17 cellular contexts compared by ENCODE assay signal in genomic region chr11:12219732-12220131, GRCh38.
A peak's percentile ranks its signal among the peaks of the same experiment; 100 is the strongest.
DNase-seq lines count a peak whose midpoint lies in the region; ATAC-seq, FAIRE-seq and TF ChIP-seq lines count a peak whose summit lies in the region.
"Had no signal": no experiment of that assay in that cellular context is flagged by ENCODE, and none has a peak within 500 bp of the region (broad histone marks: within the 10 kb centered on the region; RNA-seq: fewer than 3 reads in every experiment).

No MANE protein-coding gene starts in this region.

- H2AFZ ChIP-seq in HepG2 (ENCODE audit: low read length): no peak overlapping the region
- H2AFZ ChIP-seq: parathyroid adenoma had no signal

- ATAC-seq in HepG2: no peak
- no peak for ATAC-seq in left lung
- peak; percentile 23 for ATAC-seq in aorta (ENCODE audit: low FRiP score)
- no peak for ATAC-seq in HG02885 (IDR thresholded peaks at IDR 0.05; ENCODE audit: poor library complexity, unreplicated experiment)
- ATAC-seq: T-cell had no signal

- DNase-seq in HepG2 (ENCODE audit: low spot score) (no peak), brain microvascular endothelial cell (peak; percentile 38), left lung (no peak), aorta (no peak), NCI-H524 treated with DMSO at 0.1 percent for 48 hours (lab: John Stamatoyannopoulos, UW) (no peak), glutamatergic neuron (no peak)
- DNase-seq: activated effector memory CD4-positive, alpha-beta T cell treated with anti-CD3 and anti-CD28 coated beads, Interleukin-2, amount 50 U/mL, for 16 hours; colonic mucosa; DND-41; OCI-M1; T-cell had no signal

- CTCF ChIA-PET in HepG2 (lab: Yijun Ruan, JAX; ENCODE audit: low intra/inter-chr PET ratio, low total read pairs): no interaction called here

- POLR2A ChIA-PET in HepG2 (lab: Yijun Ruan, JAX): interaction anchor here (0.9 kb wide), 1 partner anchor 152 kb away, joined by 4 read pairs; no protein-coding TSS in a partner anchor

- no peaks in the 10 kb centered on the region for H3K36me3 Mint-ChIP-seq in glutamatergic neuron (ENCODE audit: unreplicated experiment)

- H3K4me3 Mint-ChIP-seq in glutamatergic neuron (ENCODE audit: unreplicated experiment): no peak overlapping the region
- H3K4me3 Mint-ChIP-seq: T-cell had no signal

- no peaks in the 10 kb centered on the region for H3K79me2 ChIP-seq in HepG2 (ENCODE audit: insufficient read depth, low read length)
- H3K79me2 ChIP-seq: parathyroid adenoma had no signal

- FAIRE-seq in HepG2 (lab: Jason Lieb, UNC): no peak
- FAIRE-seq: GM12891, H1 had no signal

- H3K9me3 ChIP-seq in liver (ENCODE audit: control insufficient read depth in 4 of 4, low read length in 3 of 4): no peaks in the 10 kb centered on the region
- no peaks in the 10 kb centered on the region for H3K9me3 ChIP-seq in HepG2 (ENCODE audit: low read length)
- no peaks in the 10 kb centered on the region for H3K9me3 ChIP-seq in left lung
- no peaks in the 10 kb centered on the region for H3K9me3 ChIP-seq in aorta (ENCODE audit: control insufficient read depth, low read length)
- H3K9me3 ChIP-seq: colonic mucosa, vagina had no signal

- no peak overlapping the region for H3K4me2 ChIP-seq in HepG2 (ENCODE audit: low read depth, low read length)

- H3K9ac ChIP-seq in liver (ENCODE audit: low read depth in 1 of 2, low read length in 2 of 2) (no peak overlapping the region), HepG2 (ENCODE audit: insufficient read depth, low read depth, low read length) (no peak overlapping the region)
- H3K9ac ChIP-seq: parathyroid adenoma had no signal

- H3K4me1 ChIP-seq in liver (ENCODE audit: control insufficient read depth in 4 of 4, insufficient read depth in 4 of 4, low read length in 3 of 4) (peaks cover 8 to 51% (median 38%) of the 10 kb centered on the region in 4 donors), HepG2 (ENCODE audit: insufficient read depth, low read length) (peaks cover 86% of the 10 kb centered on the region), left lung (peaks cover 42 to 80% of the 10 kb centered on the region in 2 donors), aorta (ENCODE audit: control insufficient read depth in 1 of 2, insufficient read depth in 2 of 2, low read length in 2 of 2) (peaks cover 2 to 7% of the 10 kb centered on the region in 2 donors)

- no TSS peak for BruUV-seq in HepG2 (replicated peaks; lab: Mats Ljungman, UMichigan)

- in situ Hi-C loops in HepG2 (cut with HindIII; ENCODE audit: extremely low pct_ligation_motif_present, low pct_unique_long_range_greater_than_20kb): no loop called here
- in situ Hi-C loops in brain microvascular endothelial cell (cut with HindIII; ENCODE audit: low pct_ligation_motif_present, low sequenced_read_pairs): no loop called here

- TF ChIP-seq EP300 in HepG2 (IDR thresholded peaks at IDR 0.05; ENCODE audit: low read depth in 2 of 2, low read length in 2 of 2) (no peak), HepG2 (CRISPR knock-in tag; IDR thresholded peaks at IDR 0.05; ENCODE audit: borderline replicate concordance) (no peak)

- peaks cover 15% of the 10 kb centered on the region for H3K4me1 Mint-ChIP-seq in glutamatergic neuron (ENCODE audit: low read depth, unreplicated experiment)

- no peak for TF ChIP-seq POLR2A in HepG2 (IDR thresholded peaks at IDR 0.05; ENCODE audit: insufficient read depth in 1 of 2, low read depth in 2 of 2, low read length in 2 of 2)

- H3K27ac Mint-ChIP-seq in glutamatergic neuron (ENCODE audit: unreplicated experiment): no peak overlapping the region
- H3K27ac Mint-ChIP-seq: T-cell had no signal

- H3K36me3 ChIP-seq in liver (ENCODE audit: control insufficient read depth in 4 of 4, insufficient read depth in 3 of 4, low read depth in 1 of 4, low read length in 3 of 4) (peaks cover 0 to 10% (median 3%) of the 10 kb centered on the region in 4 donors), HepG2 (replicated peaks in 1 of 2; ENCODE audit: control insufficient read depth in 1 of 2, insufficient read depth in 2 of 2, low read length in 2 of 2) (no peaks in the 10 kb centered on the region), brain microvascular endothelial cell (replicated peaks) (peaks cover 97% of the 10 kb centered on the region), left lung (peaks cover 0 to 58% of the 10 kb centered on the region in 2 donors), aorta (ENCODE audit: control insufficient read depth in 1 of 2, insufficient read depth in 2 of 2, low read length in 1 of 2) (peaks cover 0 to 11% of the 10 kb centered on the region in 2 donors)
- H3K36me3 ChIP-seq: colonic mucosa had no signal

- H4K20me1 ChIP-seq in HepG2 (ENCODE audit: insufficient read depth, low read length): no peaks in the 10 kb centered on the region

- TF ChIP-seq CTCF in liver (IDR thresholded peaks at IDR 0.05; ENCODE audit: low read depth, low read length, missing input control): no peak
- no peak for TF ChIP-seq CTCF in HepG2 (CRISPR knock-in tag; IDR thresholded peaks at IDR 0.05)
- no peak for TF ChIP-seq CTCF in brain microvascular endothelial cell (IDR thresholded peaks at IDR 0.05; ENCODE audit: low read depth, low read length, missing control alignments)
- no peak for TF ChIP-seq CTCF in left lung (IDR thresholded peaks at IDR 0.05)
- no peak for TF ChIP-seq CTCF in glutamatergic neuron (IDR thresholded peaks at IDR 0.05; ENCODE audit: partially characterized antibody, unreplicated experiment)

- intact Hi-C loops in HepG2 (cut with micrococcal nuclease; ENCODE audit: unreplicated experiment) (no loop called here), left lung (cut with DNase I) (no loop called here), aorta (cut with DNase I) (no loop called here)

- peaks cover 2% of the 10 kb centered on the region for H3K27me3 Mint-ChIP-seq in glutamatergic neuron (ENCODE audit: unreplicated experiment)
- H3K27me3 Mint-ChIP-seq: T-cell had no signal

- H3K4me3 ChIP-seq in liver (ENCODE audit: low read depth in 1 of 3, low read length in 3 of 3) (no peak overlapping the region), HepG2 (replicated peaks in 1 of 3; ENCODE audit: insufficient read depth in 1 of 3, low read depth in 2 of 3, low read length in 3 of 3) (no peak overlapping the region), brain microvascular endothelial cell (ENCODE audit: low read depth, low read length) (no peak overlapping the region), left lung (no peak overlapping the region), aorta (ENCODE audit: low read length in 2 of 2) (no peak overlapping the region)
- H3K4me3 ChIP-seq: colonic mucosa, vagina had no signal

- H3K27ac ChIP-seq in liver (ENCODE audit: low read depth in 1 of 2, low read length in 2 of 2) (peak overlapping the region; percentile 47 to 55), HepG2 (ENCODE audit: extremely low read length, insufficient read depth, low read length) (no peak overlapping the region), brain microvascular endothelial cell (peak overlapping the region; percentile 25), left lung (peak overlapping the region; percentile 5 to 47), aorta (ENCODE audit: low read depth in 1 of 2, low read length in 2 of 2) (peak overlapping the region; percentile 54 to 94)
- H3K27ac ChIP-seq: colonic mucosa, parathyroid adenoma, vagina had no signal

- H3K27me3 ChIP-seq in liver (ENCODE audit: control insufficient read depth in 4 of 4, insufficient read depth in 4 of 4, low read length in 3 of 4): no peaks in the 10 kb centered on the region
- H3K27me3 ChIP-seq in HepG2 (ENCODE audit: control insufficient read depth in 1 of 2, insufficient read depth in 2 of 2, low read length in 2 of 2): no peaks in the 10 kb centered on the region
- H3K27me3 ChIP-seq in brain microvascular endothelial cell (replicated peaks): no peaks in the 10 kb centered on the region
- H3K27me3 ChIP-seq in left lung: no peaks in the 10 kb centered on the region
- no peaks in the 10 kb centered on the region for H3K27me3 ChIP-seq in aorta (ENCODE audit: control insufficient read depth in 1 of 2, insufficient read depth in 2 of 2, low read length in 1 of 2)
- H3K27me3 ChIP-seq: colonic mucosa, vagina had no signal

- peaks cover 3% of the 10 kb centered on the region for H3K9me3 Mint-ChIP-seq in glutamatergic neuron (ENCODE audit: unreplicated experiment)
- H3K9me3 Mint-ChIP-seq: T-cell had no signal

- WGBS in liver: 69% methylated on average over 6 of the region's 6 CpGs
- 86% methylated on average over 6 of the region's 6 CpGs for WGBS in HepG2 (ENCODE audit: low lambda C conversion rate)
- 3 to 6% methylated on average over 6 of the region's 6 CpGs for WGBS in aorta, 2 donors

- TF ChIP-seq RAD21 in liver (IDR thresholded peaks at IDR 0.05) (no peak), HepG2 (CRISPR knock-in tag; IDR thresholded peaks at IDR 0.05) (no peak)

TF ChIP-seq in liver, 16 proteins besides CTCF, POLR2A, EP300 and RAD21 (continues in another document):
- no peak for TF ChIP-seq FOXA2 (IDR thresholded peaks at IDR 0.05)
- TF ChIP-seq NR2F2 (IDR thresholded peaks at IDR 0.05): no peak

TF ChIP-seq in HepG2, 621 proteins besides CTCF, POLR2A, EP300 and RAD21 (continues in another document):
- TF ChIP-seq E2F5 (CRISPR knock-in tag; conservative IDR thresholded peaks at IDR 0.05): no peak
- no peak for TF ChIP-seq HOMEZ (CRISPR knock-in tag; IDR thresholded peaks at IDR 0.05; ENCODE audit: low read depth)
- TF ChIP-seq TRIM24 (CRISPR knock-in tag; IDR thresholded peaks at IDR 0.05): no peak
- TF ChIP-seq ZMYM2 (CRISPR knock-in tag; IDR thresholded peaks at IDR 0.05): no peak
- no peak for TF ChIP-seq SNAPC2 (CRISPR knock-in tag; IDR thresholded peaks at IDR 0.05)
- no peak for TF ChIP-seq ZBTB7A (CRISPR knock-in tag; IDR thresholded peaks at IDR 0.05)
- no peak for TF ChIP-seq DNMT3B (CRISPR knock-in tag; conservative IDR thresholded peaks at IDR 0.05)
- no peak for TF ChIP-seq HMG20B (CRISPR knock-in tag; conservative IDR thresholded peaks at IDR 0.05)
